8 cellular contexts compared by ENCODE assay signal in genomic region chr1:192610114-192610958, GRCh38. TPM values are rescaled to one million over a fixed set of nuclear protein-coding genes. Genes with fewer than 3 reads are reported as not detected.
DNase-seq lines count a peak whose midpoint lies in the region; ATAC-seq and TF ChIP-seq lines count a peak whose summit lies in the region.

No MANE protein-coding gene starts in this region.

- H3K4me1 Mint-ChIP-seq in CD8-positive, alpha-beta T cell (ENCODE audit: low read depth) = peaks cover 16% of the 10 kb centered on the region

- intact Hi-C loops in CD8-positive, alpha-beta T cell (cut with DNase I, micrococcal nuclease) = loop anchor here (1.0 to 10.0 kb wide), 5 partner anchors 30 to 414 kb away; no protein-coding TSS in a partner anchor

- DNase-seq in CD8-positive, alpha-beta T cell = no peak
- DNase-seq in Kasumi-1 (lab: John Stamatoyannopoulos, UW) = peak; percentile 48 to 53
- DNase-seq in adipocyte (ENCODE audit: low read depth) = peak; percentile 71
- no peak for DNase-seq in H4 (ENCODE audit: low spot score)
- DNase-seq in activated effector memory CD4-positive, alpha-beta T cell treated with Interleukin-2 at 50 U/mL for 16 hours = no peak

- H3K27me3 Mint-ChIP-seq in CD8-positive, alpha-beta T cell (ENCODE audit: low read depth) = no peaks in the 10 kb centered on the region

- peak; percentile 76 to 77 for TF ChIP-seq RAD21 in liver (IDR thresholded peaks at IDR 0.05)

- H3K27ac ChIP-seq in CD8-positive, alpha-beta T cell (ENCODE audit: low read depth, low read length) = no peak overlapping the region
- H3K27ac ChIP-seq in liver (ENCODE audit: low read depth in 1 of 2, low read length in 2 of 2) = no peak overlapping the region

- no peaks in the 10 kb centered on the region for H3K36me3 Mint-ChIP-seq in CD8-positive, alpha-beta T cell

- H3K27me3 ChIP-seq in CD8-positive, alpha-beta T cell (ENCODE audit: insufficient read depth, low read length) = no peaks in the 10 kb centered on the region
- no peaks in the 10 kb centered on the region for H3K27me3 ChIP-seq in adipocyte (replicated peaks; ENCODE audit: control insufficient read depth, insufficient read depth, low read length)
- H3K27me3 ChIP-seq in liver (ENCODE audit: control insufficient read depth in 4 of 4, insufficient read depth in 4 of 4, low read length in 3 of 4) = no peaks in the 10 kb centered on the region

- peaks cover 14% of the 10 kb centered on the region for H3K4me1 ChIP-seq in CD8-positive, alpha-beta T cell (ENCODE audit: insufficient read depth, low read length)
- H3K4me1 ChIP-seq in adipocyte (ENCODE audit: control insufficient read depth, insufficient read depth, low read length) = peaks cover 7% of the 10 kb centered on the region
- H3K4me1 ChIP-seq in liver (ENCODE audit: control insufficient read depth in 4 of 4, insufficient read depth in 4 of 4, low read length in 3 of 4) = peaks cover 0 to 3% (median 0%) of the 10 kb centered on the region in 4 donors

- H3K9me3 ChIP-seq in CD8-positive, alpha-beta T cell (ENCODE audit: low read length) = no peaks in the 10 kb centered on the region
- no peaks in the 10 kb centered on the region for H3K9me3 ChIP-seq in adipocyte (ENCODE audit: control insufficient read depth, low read length)
- no peaks in the 10 kb centered on the region for H3K9me3 ChIP-seq in liver (ENCODE audit: control insufficient read depth in 4 of 4, low read length in 3 of 4)

- peak; percentile 78 for TF ChIP-seq CTCF in CD8-positive, alpha-beta T cell (IDR thresholded peaks at IDR 0.05)
- peak; percentile 50 for TF ChIP-seq CTCF in liver (IDR thresholded peaks at IDR 0.05; ENCODE audit: low read depth, low read length, missing input control)

- WGBS in liver = 53% methylated on average over 3 of the region's 3 CpGs

- no peak overlapping the region for H3K4me3 Mint-ChIP-seq in CD8-positive, alpha-beta T cell

- no peak overlapping the region for H3K4me3 ChIP-seq in CD8-positive, alpha-beta T cell (ENCODE audit: low read depth, low read length)
- H3K4me3 ChIP-seq in adipocyte (ENCODE audit: low read length) (no peak overlapping the region), liver (ENCODE audit: low read depth in 1 of 3, low read length in 3 of 3) (no peak overlapping the region)

- no peak for ATAC-seq in CD8-positive, alpha-beta T cell
- ATAC-seq in GM21367 (IDR thresholded peaks at IDR 0.05; ENCODE audit: unreplicated experiment) (no peak), HG02970 (IDR thresholded peaks at IDR 0.05; ENCODE audit: low FRiP score, unreplicated experiment) (no peak)

- POLR2A ChIA-PET in CD8-positive, alpha-beta T cell (lab: Charles Lee) = interaction anchor here (1.9 kb wide), 1 partner anchor 30 kb away, joined by 4 read pairs; no protein-coding TSS in a partner anchor

- CTCF ChIA-PET in CD8-positive, alpha-beta T cell (lab: Charles Lee) = interaction anchor here (0.7 to 7.4 kb wide), 9 partner anchors 16 to 409 kb away, joined by 3 to 103 read pairs (median 3); no protein-coding TSS in a partner anchor

- no peak overlapping the region for H3K27ac Mint-ChIP-seq in CD8-positive, alpha-beta T cell

- H3K36me3 ChIP-seq in CD8-positive, alpha-beta T cell (ENCODE audit: insufficient read depth, low read length) = no peaks in the 10 kb centered on the region
- H3K36me3 ChIP-seq in adipocyte (ENCODE audit: control insufficient read depth, insufficient read depth, low read length, severe bottlenecking) = no peaks in the 10 kb centered on the region
- H3K36me3 ChIP-seq in liver (ENCODE audit: control insufficient read depth in 4 of 4, insufficient read depth in 3 of 4, low read depth in 1 of 4, low read length in 3 of 4) = no peaks in the 10 kb centered on the region

- no peaks in the 10 kb centered on the region for H3K9me3 Mint-ChIP-seq in CD8-positive, alpha-beta T cell

- no peak overlapping the region for H3K9ac ChIP-seq in adipocyte (ENCODE audit: low read length)
- H3K9ac ChIP-seq in liver (ENCODE audit: low read depth in 1 of 2, low read length in 2 of 2) = no peak overlapping the region

TF ChIP-seq in liver, 16 proteins besides CTCF, POLR2A, EP300 and RAD21:
- TF ChIP-seq NR2F2 (IDR thresholded peaks at IDR 0.05) = no peak
- TF ChIP-seq FOXA1 (IDR thresholded peaks at IDR 0.05) = no peak
- TF ChIP-seq YY1 (IDR thresholded peaks at IDR 0.05) = no peak
- TF ChIP-seq, protein P1, sequence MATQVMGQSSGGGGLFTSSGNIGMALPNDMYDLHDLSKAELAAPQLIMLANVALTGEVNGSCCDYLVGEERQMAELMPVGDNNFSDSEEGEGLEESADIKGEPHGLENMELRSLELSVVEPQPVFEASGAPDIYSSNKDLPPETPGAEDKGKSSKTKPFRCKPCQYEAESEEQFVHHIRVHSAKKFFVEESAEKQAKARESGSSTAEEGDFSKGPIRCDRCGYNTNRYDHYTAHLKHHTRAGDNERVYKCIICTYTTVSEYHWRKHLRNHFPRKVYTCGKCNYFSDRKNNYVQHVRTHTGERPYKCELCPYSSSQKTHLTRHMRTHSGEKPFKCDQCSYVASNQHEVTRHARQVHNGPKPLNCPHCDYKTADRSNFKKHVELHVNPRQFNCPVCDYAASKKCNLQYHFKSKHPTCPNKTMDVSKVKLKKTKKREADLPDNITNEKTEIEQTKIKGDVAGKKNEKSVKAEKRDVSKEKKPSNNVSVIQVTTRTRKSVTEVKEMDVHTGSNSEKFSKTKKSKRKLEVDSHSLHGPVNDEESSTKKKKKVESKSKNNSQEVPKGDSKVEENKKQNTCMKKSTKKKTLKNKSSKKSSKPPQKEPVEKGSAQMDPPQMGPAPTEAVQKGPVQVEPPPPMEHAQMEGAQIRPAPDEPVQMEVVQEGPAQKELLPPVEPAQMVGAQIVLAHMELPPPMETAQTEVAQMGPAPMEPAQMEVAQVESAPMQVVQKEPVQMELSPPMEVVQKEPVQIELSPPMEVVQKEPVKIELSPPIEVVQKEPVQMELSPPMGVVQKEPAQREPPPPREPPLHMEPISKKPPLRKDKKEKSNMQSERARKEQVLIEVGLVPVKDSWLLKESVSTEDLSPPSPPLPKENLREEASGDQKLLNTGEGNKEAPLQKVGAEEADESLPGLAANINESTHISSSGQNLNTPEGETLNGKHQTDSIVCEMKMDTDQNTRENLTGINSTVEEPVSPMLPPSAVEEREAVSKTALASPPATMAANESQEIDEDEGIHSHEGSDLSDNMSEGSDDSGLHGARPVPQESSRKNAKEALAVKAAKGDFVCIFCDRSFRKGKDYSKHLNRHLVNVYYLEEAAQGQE (IDR thresholded peaks at IDR 0.05) = no peak
- TF ChIP-seq, protein P2, sequence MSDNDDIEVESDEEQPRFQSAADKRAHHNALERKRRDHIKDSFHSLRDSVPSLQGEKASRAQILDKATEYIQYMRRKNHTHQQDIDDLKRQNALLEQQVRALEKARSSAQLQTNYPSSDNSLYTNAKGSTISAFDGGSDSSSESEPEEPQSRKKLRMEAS (IDR thresholded peaks at IDR 0.05) = no peak
- no peak for TF ChIP-seq HNF4A (conservative IDR thresholded peaks at IDR 0.05)
- TF ChIP-seq SP1 (IDR thresholded peaks at IDR 0.05) = no peak
- TF ChIP-seq, protein P3, sequence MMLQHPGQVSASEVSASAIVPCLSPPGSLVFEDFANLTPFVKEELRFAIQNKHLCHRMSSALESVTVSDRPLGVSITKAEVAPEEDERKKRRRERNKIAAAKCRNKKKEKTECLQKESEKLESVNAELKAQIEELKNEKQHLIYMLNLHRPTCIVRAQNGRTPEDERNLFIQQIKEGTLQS (IDR thresholded peaks at IDR 0.05) = no peak
- no peak for TF ChIP-seq ZBTB33 (IDR thresholded peaks at IDR 0.05)
- no peak for TF ChIP-seq EGR1 (IDR thresholded peaks at IDR 0.05; ENCODE audit: low read depth in 2 of 2)
- no peak for TF ChIP-seq JUND (IDR thresholded peaks at IDR 0.05)
- TF ChIP-seq GABPA (IDR thresholded peaks at IDR 0.05 in 1 of 2, conservative IDR thresholded peaks at IDR 0.05 in 1 of 2) = no peak
- no peak for TF ChIP-seq HNF4G (IDR thresholded peaks at IDR 0.05)
- TF ChIP-seq FOXA2 (IDR thresholded peaks at IDR 0.05) = no peak
- TF ChIP-seq TAF1 (conservative IDR thresholded peaks at IDR 0.05) = no peak
- TF ChIP-seq RXRA (IDR thresholded peaks at IDR 0.05) = no peak

RNA-seq across cellular contexts. Expression of gene RGS13, which starts 25.6 kb away (rescaled TPM):
- total RNA-seq in CD8-positive, alpha-beta T cell = under 1 TPM; 0.60 to 0.75 TPM
- total RNA-seq in liver = under 1 TPM in 1 of 2 donors, not detected in 1; under 0.01 TPM
- under 1 TPM in 1 of 2 donors, not detected in 1; 0.05 TPM for polyA plus RNA-seq in liver
- total RNA-seq in H4 (2014; rRNA removed; shearing (Covaris generic)) = not detected in 2 replicates

RNA-seq across cellular contexts. Expression of gene RGS1, which starts 34.8 kb away (rescaled TPM):
- 100 to 1,000 TPM; 366 to 383 TPM for total RNA-seq in CD8-positive, alpha-beta T cell
- 1 to 10 TPM; 1.8 to 7.7 TPM for total RNA-seq in liver
- 1 to 10 TPM; 5.4 to 6.6 TPM for polyA plus RNA-seq in liver
- 2.4 and 4.5 TPM in 2 replicates for total RNA-seq in H4 (2014; rRNA removed; shearing (Covaris generic))

Comparison
In these comparisons a context has a peak if more than half of its experiments do, and no peak if none do; other contexts are left out.
1. DNase-seq: peak in Kasumi-1 (2 of 2) and adipocyte (single experiment); none in CD8-positive, alpha-beta T cell (0 of 7), H4 (single experiment) and activated effector memory CD4-positive, alpha-beta T cell treated with Interleukin-2 at 50 U/mL for 16 hours (single experiment).
2. RNA of gene RGS1, which starts 34.8 kb away (total RNA-seq): 366 to 383 TPM in CD8-positive, alpha-beta T cell; 1.8 to 7.7 TPM in liver and 2.4 to 4.5 TPM in H4; every median in the first group is over 10 times any median in the second.